Comparison of ENCODE assay signal across 8 cellular contexts in genomic region chr17:27489045-27489715, GRCh38. TPM values are rescaled to one million over a fixed set of nuclear protein-coding genes. Genes with fewer than 3 reads are reported as not detected.
DNase-seq lines count a peak whose midpoint lies in the region; ATAC-seq and TF ChIP-seq lines count a peak whose summit lies in the region.

No MANE protein-coding gene starts in this region.

- WGBS in psoas muscle, 3 donors, result 34 to 48% (median 40%) methylated on average over 7 of the region's 7 CpGs

- H3K36me3 ChIP-seq in psoas muscle (ENCODE audit: insufficient read depth in 1 of 2, low read depth in 1 of 2), result no peaks in the 10 kb centered on the region

- intact Hi-C loops in psoas muscle (cut with DNase I), result no loop called here

- H3K9me3 ChIP-seq in psoas muscle, result no peaks in the 10 kb centered on the region

- H3K4me1 ChIP-seq in foreskin keratinocyte (no peaks in the 10 kb centered on the region), psoas muscle (peaks cover 8% of the 10 kb centered on the region)

- H3K27ac ChIP-seq in foreskin keratinocyte (no peak overlapping the region), psoas muscle (no peak overlapping the region)

- no peak overlapping the region for H3K4me3 ChIP-seq in psoas muscle

- DNase-seq in ELF-1 (ENCODE audit: low read depth, low spot score), result peak; percentile 48
- peak; percentile 49 for DNase-seq in SKM-1 treated with dmso at 0.1 percent for 144 hours (lab: John Stamatoyannopoulos, UW; ENCODE audit: unreplicated experiment)
- DNase-seq in foreskin keratinocyte, result peak in 1 of 2 donors; percentile 46
- DNase-seq in psoas muscle, result peak; percentile 83 to 89
- DNase-seq in ACHN, result no peak
- DNase-seq in G401 (ENCODE audit: low spot score), result no peak
- DNase-seq in GM13976 (ENCODE audit: low spot score), result no peak
- no peak for DNase-seq in NCI-H2029 (lab: John Stamatoyannopoulos, UW)

- TF ChIP-seq CTCF in foreskin keratinocyte (conservative IDR thresholded peaks at IDR 0.05), result no peak
- TF ChIP-seq CTCF in psoas muscle (IDR thresholded peaks at IDR 0.05), result no peak
- TF ChIP-seq CTCF in GM13976 (IDR thresholded peaks at IDR 0.05; ENCODE audit: borderline replicate concordance, control extremely low read depth, extremely low read depth, insufficient read depth, missing control alignments), result no peak

- in situ Hi-C loops in ACHN (cut with HindIII; ENCODE audit: low pct_ligation_motif_present, low pct_unique_long_range_greater_than_20kb, low sequenced_read_pairs) (no loop called here), G401 (cut with HindIII; ENCODE audit: low sequenced_read_pairs) (no loop called here), GM13976 (cut with MboI; ENCODE audit: low sequenced_read_pairs, unreplicated experiment) (no loop called here)

- peak; percentile 57 for ATAC-seq in foreskin keratinocyte
- peak in 3 of 4 donors; percentile 70 to 74 (median 73) for ATAC-seq in psoas muscle

- H3K27me3 ChIP-seq in foreskin keratinocyte (no peaks in the 10 kb centered on the region), psoas muscle (ENCODE audit: insufficient read depth in 3 of 3, low read length in 2 of 3) (no peaks in the 10 kb centered on the region)

RNA-seq across cellular contexts. Expression of gene KSR1, which starts 32.9 kb away (rescaled TPM):
- total RNA-seq in foreskin keratinocyte, result 1.3 and 2.2 TPM in 2 replicates
- polyA plus RNA-seq in foreskin keratinocyte, result 0.65 and 0.75 TPM in 2 replicates
- total RNA-seq in psoas muscle, result 10 to 100 TPM; 46.5 to 93.0 (median 70.7) TPM
- polyA plus RNA-seq in psoas muscle, result 10 to 100 TPM in 2 of 3 donors, 1 to 10 TPM in 1; 7.8 to 14.5 (median 12.9) TPM
- total RNA-seq in G401 (2014; rRNA removed; shearing (Covaris generic)), result 2.7 and 6.0 TPM in 2 replicates

Comparison
In these comparisons a context has a peak if more than half of its experiments do, and no peak if none do; other contexts are left out.
1. DNase-seq: peak in ELF-1 (single experiment), SKM-1 treated with dmso at 0.1 percent for 144 hours (single experiment) and psoas muscle (2 of 2); none in ACHN (single experiment), G401 (single experiment), GM13976 (single experiment) and NCI-H2029 (single experiment).